Comparison of ENCODE assay signal across 21 cellular contexts in the genomic region with DNA sequence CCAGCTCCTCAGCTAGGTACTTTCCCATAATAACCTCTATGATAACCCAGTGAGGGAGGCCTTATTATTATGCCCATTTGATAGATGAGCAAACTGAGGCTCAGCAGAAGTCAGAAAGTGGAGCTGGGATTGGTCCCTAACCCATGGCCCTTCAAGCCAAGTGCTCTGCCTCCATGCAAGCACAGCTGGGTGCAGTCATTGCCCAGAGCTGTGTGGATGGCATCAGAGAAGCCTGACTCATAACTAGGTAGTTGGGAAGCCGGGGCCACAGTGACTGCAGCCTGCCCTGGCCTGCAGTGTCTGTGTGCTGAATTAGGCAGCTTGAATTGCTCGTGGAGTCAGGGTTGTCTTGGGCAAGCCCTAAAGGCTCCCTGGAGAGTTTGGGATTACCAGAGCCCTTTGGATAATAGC.
DNase-seq lines count a peak whose midpoint lies in the region; ATAC-seq lines count a peak whose summit lies in the region.
"Had no signal": no experiment of that assay in that cellular context is flagged by ENCODE, and none has a peak within 500 bp of the region (broad histone marks: within the 10 kb centered on the region; RNA-seq: fewer than 3 reads in every experiment).

No MANE protein-coding gene starts in this region.

- H3K4me2 ChIP-seq in GM23248 (ENCODE audit: unreplicated experiment): no peak overlapping the region
- H3K4me2 ChIP-seq: hepatocyte had no signal

- H3F3A ChIP-seq in GM23248 (ENCODE audit: insufficient read depth): no peaks in the 10 kb centered on the region

- DNase-seq in GM23248 (peak; percentile 54), NCI-H82 treated with DMSO at 0.1 percent for 48 hours (lab: John Stamatoyannopoulos, UW; ENCODE audit: unreplicated experiment) (peak; percentile 94), sciatic nerve (ENCODE audit: low spot score) (no peak)
- DNase-seq in stimulated activated naive CD8-positive, alpha-beta T cell treated with anti-CD3 and anti-CD28 coated beads, Interleukin-15, Interleukin-2, amounts not matched to agents 100 U/mL and 50 U/mL, for 24 hours: no peak
- DNase-seq: activated CD4-positive, alpha-beta T cell treated with anti-CD3 and anti-CD28 coated beads for 1 hour; activated CD8-positive, alpha-beta memory T cell treated with anti-CD3 and anti-CD28 coated beads, Interleukin-2, amount 50 U/mL, for 4 hours; activated naive CD4-positive, alpha-beta T cell; cortex of kidney; left cardiac atrium; NCI-H2081 treated with DMSO at 0.1 percent for 48 hours; NCI-H748 treated with DMSO at 0.1 percent for 48 hours; Right ventricle myocardium superior; substantia nigra had no signal

- no peaks in the 10 kb centered on the region for H4K20me1 ChIP-seq in GM23248 (ENCODE audit: insufficient read depth)
- H4K20me1 ChIP-seq: BLaER1 treated with 17β-estradiol and CSF1 and Interleukin-3, amounts not matched to agents 10 nM and 100 nM had no signal

- no peaks in the 10 kb centered on the region for H3K4me1 ChIP-seq in GM23248 (ENCODE audit: insufficient read depth)
- H3K4me1 ChIP-seq: ascending aorta, parathyroid adenoma had no signal

- no peak overlapping the region for H3K9ac ChIP-seq in GM23248
- H3K9ac ChIP-seq: BLaER1 treated with 17β-estradiol and CSF1 and Interleukin-3, amounts not matched to agents 10 nM and 100 nM; parathyroid adenoma had no signal

- H3K79me2 ChIP-seq in GM23248 (ENCODE audit: insufficient read depth): no peaks in the 10 kb centered on the region
- H3K79me2 ChIP-seq: hepatocyte, parathyroid adenoma had no signal

- intact Hi-C loops in sciatic nerve (cut with DNase I): no loop called here

- H3K4me3 ChIP-seq in GM23248: no peak overlapping the region
- H3K4me3 ChIP-seq: ascending aorta; BLaER1 treated with 17β-estradiol and CSF1 and Interleukin-3, amounts not matched to agents 10 nM and 100 nM; esophagus muscularis mucosa; hepatocyte had no signal

- WGBS in GM23248 (ENCODE audit: low coverage in 1 of 2, low lambda C conversion rate in 2 of 2, missing lambda C conversion rate in 2 of 2), 2 experiments: 22% methylated on average over 2 of the region's 2 CpGs

- in situ Hi-C loops in GM23248 (cut with MboI): no loop called here

- H3K9me2 ChIP-seq in GM23248 (ENCODE audit: insufficient read depth): no peaks in the 10 kb centered on the region

- no peaks in the 10 kb centered on the region for H3K36me3 ChIP-seq in GM23248 (ENCODE audit: low read depth)
- H3K36me3 ChIP-seq: ascending aorta; BLaER1 treated with 17β-estradiol and CSF1 and Interleukin-3, amounts not matched to agents 10 nM and 100 nM; esophagus muscularis mucosa had no signal

- H3K9me3 ChIP-seq in GM23248 (ENCODE audit: low read depth): no peaks in the 10 kb centered on the region
- H3K9me3 ChIP-seq: ascending aorta, esophagus muscularis mucosa had no signal

- ATAC-seq in esophagus mucosa (peak; percentile 96), sciatic nerve (peak; percentile 44), GM18517 (IDR thresholded peaks at IDR 0.05; ENCODE audit: unreplicated experiment) (no peak), GM19467 (IDR thresholded peaks at IDR 0.05; ENCODE audit: unreplicated experiment) (no peak)
- no peak for ATAC-seq in stimulated activated naive CD8-positive, alpha-beta T cell treated with anti-CD3 and anti-CD28 coated beads, Interleukin-15, Interleukin-2, amounts not matched to agents 100 U/mL and 50 U/mL, for 24 hours

- no peaks in the 10 kb centered on the region for H3K27me3 ChIP-seq in GM23248 (replicated peaks; ENCODE audit: insufficient read depth)
- H3K27me3 ChIP-seq: ascending aorta; BLaER1 treated with 17β-estradiol and CSF1 and Interleukin-3, amounts not matched to agents 10 nM and 100 nM; esophagus muscularis mucosa; hepatocyte had no signal

- H3K27ac ChIP-seq in GM23248: no peak overlapping the region
- H3K27ac ChIP-seq: ascending aorta; BLaER1 treated with 17β-estradiol and CSF1 and Interleukin-3, amounts not matched to agents 10 nM and 100 nM; esophagus muscularis mucosa; parathyroid adenoma had no signal

- no peak overlapping the region for H2AFZ ChIP-seq in GM23248
- H2AFZ ChIP-seq: hepatocyte, parathyroid adenoma had no signal

Comparison
In these comparisons a context has a peak if more than half of its experiments do, and no peak if none do; other contexts are left out.
1. DNase-seq: peak in GM23248 (single experiment) and NCI-H82 treated with DMSO at 0.1 percent for 48 hours (single experiment); none in sciatic nerve (single experiment) and stimulated activated naive CD8-positive, alpha-beta T cell treated with anti-CD3 and anti-CD28 coated beads, Interleukin-15, Interleukin-2, amounts not matched to agents 100 U/mL and 50 U/mL, for 24 hours (single experiment).
2. ATAC-seq: peak in esophagus mucosa (single experiment) and sciatic nerve (single experiment); none in GM18517 (single experiment), stimulated activated naive CD8-positive, alpha-beta T cell treated with anti-CD3 and anti-CD28 coated beads, Interleukin-15, Interleukin-2, amounts not matched to agents 100 U/mL and 50 U/mL, for 24 hours (single experiment) and GM19467 (single experiment).